Comparison of ENCODE assay signal across 8 cellular contexts in the genomic region with DNA sequence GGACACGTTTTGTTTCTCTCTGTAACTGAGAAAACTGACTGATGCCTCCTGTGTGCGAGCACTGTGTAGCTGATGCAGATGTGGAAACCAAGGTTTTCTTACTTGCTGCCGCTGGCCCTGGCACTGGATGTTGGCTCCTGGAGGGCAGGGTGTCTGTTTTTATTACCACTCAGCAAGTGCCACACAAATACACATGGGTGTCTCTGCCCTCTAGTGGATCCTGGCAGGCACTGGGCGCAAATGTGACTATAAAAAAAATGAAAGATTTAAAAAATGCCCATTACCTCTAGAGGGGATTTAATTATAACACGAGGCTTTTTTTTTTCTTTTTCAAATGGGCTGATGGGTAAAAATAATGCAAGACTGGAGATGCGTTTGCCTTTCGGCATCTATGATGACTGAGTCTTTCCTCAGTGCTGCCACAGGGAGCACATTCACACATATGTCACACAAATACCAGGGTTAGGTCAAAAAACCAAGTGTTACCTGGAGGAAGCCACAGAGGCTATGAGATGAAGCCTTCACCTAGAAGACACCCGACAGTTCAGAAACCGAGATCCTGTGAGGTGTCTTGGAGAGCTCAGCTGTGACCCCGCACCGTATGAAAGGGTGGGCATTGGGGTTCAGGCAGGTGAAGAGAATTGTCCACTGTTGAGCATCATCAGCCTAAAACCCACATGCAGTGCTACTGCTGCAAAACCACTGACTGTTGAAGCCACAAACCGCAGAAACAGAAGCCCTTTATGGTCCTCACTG. TPM values are rescaled to one million over a fixed set of nuclear protein-coding genes. Genes with fewer than 3 reads are reported as not detected.
DNase-seq lines count a peak whose midpoint lies in the region; TF ChIP-seq lines count a peak whose summit lies in the region.

No MANE protein-coding gene starts in this region.

- H3K27ac ChIP-seq in C4-2B (no peak overlapping the region), GM23248 (no peak overlapping the region), spleen (no peak overlapping the region)

- no peak overlapping the region for H3K4me3 ChIP-seq in GM23248
- H3K4me3 ChIP-seq in spleen = no peak overlapping the region
- H3K4me3 ChIP-seq in lower leg skin (ENCODE audit: low read depth, poor library complexity, severe bottlenecking) = no peak overlapping the region

- H3K4me1 Mint-ChIP-seq in glutamatergic neuron (ENCODE audit: low read depth, unreplicated experiment) = no peaks in the 10 kb centered on the region

- no peaks in the 10 kb centered on the region for H4K20me1 ChIP-seq in GM23248 (ENCODE audit: insufficient read depth)

- H3K9ac ChIP-seq in GM23248 = no peak overlapping the region

- peaks cover 1% of the 10 kb centered on the region for H3K9me3 Mint-ChIP-seq in glutamatergic neuron (ENCODE audit: unreplicated experiment)

- no peak overlapping the region for H3K4me3 Mint-ChIP-seq in glutamatergic neuron (ENCODE audit: unreplicated experiment)

- H3K9me3 ChIP-seq in GM23248 (ENCODE audit: low read depth) = no peaks in the 10 kb centered on the region
- no peaks in the 10 kb centered on the region for H3K9me3 ChIP-seq in spleen

- peak overlapping the region; percentile 30 for H3K4me2 ChIP-seq in GM23248 (ENCODE audit: unreplicated experiment)

- in situ Hi-C loops in GM23248 (cut with MboI) = no loop called here

- no peaks in the 10 kb centered on the region for H3K9me2 ChIP-seq in GM23248 (ENCODE audit: insufficient read depth)

- DNase-seq in GM23248 (peak; percentile 74), NOMO-1 treated with DMSO at 0.1 percent for 48 hours (lab: John Stamatoyannopoulos, UW; ENCODE audit: unreplicated experiment) (peak; percentile 55), glutamatergic neuron (no peak), spleen (no peak), OCI-M2 (lab: John Stamatoyannopoulos, UW; ENCODE audit: unreplicated experiment) (no peak), lower leg skin (ENCODE audit: low spot score in 2 of 2) (no peak)
- peak; percentile 60 to 63 for DNase-seq in activated T-cell treated with anti-CD3 and anti-CD28 coated beads, Interleukin-2, amount 50 U/mL, for 48 hours

- no peak for TF ChIP-seq POLR2A in spleen (IDR thresholded peaks at IDR 0.05)
- TF ChIP-seq POLR2A in lower leg skin (IDR thresholded peaks at IDR 0.05) = no peak

- H3K27me3 Mint-ChIP-seq in glutamatergic neuron (ENCODE audit: unreplicated experiment) = no peaks in the 10 kb centered on the region

- H3K27me3 ChIP-seq in GM23248 (replicated peaks; ENCODE audit: insufficient read depth) (no peaks in the 10 kb centered on the region), spleen (replicated peaks in 1 of 7) (no peaks in the 10 kb centered on the region)

- WGBS in GM23248 (ENCODE audit: low coverage in 1 of 2, low lambda C conversion rate in 2 of 2, missing lambda C conversion rate in 2 of 2), 2 experiments = 41 to 42% methylated on average over 12 of the region's 12 CpGs
- WGBS in spleen, 5 donors = 38 to 50% (median 42%) methylated on average over 12 of the region's 12 CpGs
- WGBS in lower leg skin, 2 donors = 40 to 43% methylated on average over 12 of the region's 12 CpGs

- H3K4me1 ChIP-seq in GM23248 (ENCODE audit: insufficient read depth) = no peaks in the 10 kb centered on the region
- H3K4me1 ChIP-seq in spleen = peaks cover 0 to 20% (median 0%) of the 10 kb centered on the region in 6 donors

- no peaks in the 10 kb centered on the region for H3K36me3 ChIP-seq in GM23248 (ENCODE audit: low read depth)
- no peaks in the 10 kb centered on the region for H3K36me3 ChIP-seq in spleen

- intact Hi-C loops in spleen (cut with DNase I; ENCODE audit: low total_unique reads) (no loop called here), lower leg skin (cut with DNase I; ENCODE audit: low total_unique reads) (no loop called here)

- peaks cover 4% of the 10 kb centered on the region for H3K36me3 Mint-ChIP-seq in glutamatergic neuron (ENCODE audit: unreplicated experiment)

- H3K79me2 ChIP-seq in GM23248 (ENCODE audit: insufficient read depth) = no peaks in the 10 kb centered on the region

- H2AFZ ChIP-seq in GM23248 = no peak overlapping the region

- TF ChIP-seq CTCF in C4-2B (conservative IDR thresholded peaks at IDR 0.05) (peak; percentile 86), glutamatergic neuron (IDR thresholded peaks at IDR 0.05; ENCODE audit: partially characterized antibody, unreplicated experiment) (peak; percentile 20), spleen (IDR thresholded peaks at IDR 0.05 in 8 of 11, conservative IDR thresholded peaks at IDR 0.05 in 3 of 11) (peak; percentile 22 to 73 (median 55)), lower leg skin (IDR thresholded peaks at IDR 0.05) (no peak)

- no peak overlapping the region for H3K27ac Mint-ChIP-seq in glutamatergic neuron (ENCODE audit: unreplicated experiment)

- H3F3A ChIP-seq in GM23248 (ENCODE audit: insufficient read depth) = no peaks in the 10 kb centered on the region

RNA-seq across cellular contexts. Expression of a gene that starts 25.7 kb away (rescaled TPM):
- total RNA-seq in GM23248 (2014; rRNA removed; shearing (Covaris generic)) = 33.5 and 33.6 TPM in 2 replicates
- polyA plus RNA-seq in GM23248 (2016; fragmentation: Nextera tagmentation; extraction: Ambion mirVana) (26.9 and 30.7 TPM in 2 replicates), spleen (1 to 10 TPM; 3.8 to 7.0 (median 5.7) TPM)
- total RNA-seq in glutamatergic neuron (ENCODE audit: unreplicated experiment) (29.5 TPM), spleen (10 to 100 TPM; 20.5 to 49.8 (median 23.2) TPM), lower leg skin (10 to 100 TPM; 18.0 to 21.0 (median 19.7) TPM)

RNA-seq across cellular contexts. Expression of a gene that starts 58.6 kb away (rescaled TPM):
- total RNA-seq in GM23248 (2014; rRNA removed; shearing (Covaris generic)) = 25.3 and 34.0 TPM in 2 replicates
- 50.2 and 50.8 TPM in 2 replicates for polyA plus RNA-seq in GM23248 (2016; fragmentation: Nextera tagmentation; extraction: Ambion mirVana)
- 108 TPM for total RNA-seq in glutamatergic neuron (ENCODE audit: unreplicated experiment)
- total RNA-seq in spleen = 10 to 100 TPM; 33.0 to 59.7 (median 46.8) TPM
- polyA plus RNA-seq in spleen = 10 to 100 TPM; 40.2 to 58.0 (median 54.5) TPM
- total RNA-seq in lower leg skin = 10 to 100 TPM; 20.5 to 33.4 (median 24.6) TPM

Comparison
In these comparisons a context has a peak if more than half of its experiments do, and no peak if none do; other contexts are left out.
1. CTCF ChIP-seq: peak in C4-2B (single experiment), glutamatergic neuron (single experiment) and spleen (11 of 11); none in lower leg skin (0 of 3).
2. DNase-seq: peak in GM23248 (single experiment), NOMO-1 treated with DMSO at 0.1 percent for 48 hours (single experiment) and activated T-cell treated with anti-CD3 and anti-CD28 coated beads, Interleukin-2, amount 50 U/mL, for 48 hours (2 of 2); none in glutamatergic neuron (single experiment), spleen (single experiment), OCI-M2 (single experiment) and lower leg skin (0 of 2).